ENCODE assay signal across 8 cellular contexts in the genomic region with DNA sequence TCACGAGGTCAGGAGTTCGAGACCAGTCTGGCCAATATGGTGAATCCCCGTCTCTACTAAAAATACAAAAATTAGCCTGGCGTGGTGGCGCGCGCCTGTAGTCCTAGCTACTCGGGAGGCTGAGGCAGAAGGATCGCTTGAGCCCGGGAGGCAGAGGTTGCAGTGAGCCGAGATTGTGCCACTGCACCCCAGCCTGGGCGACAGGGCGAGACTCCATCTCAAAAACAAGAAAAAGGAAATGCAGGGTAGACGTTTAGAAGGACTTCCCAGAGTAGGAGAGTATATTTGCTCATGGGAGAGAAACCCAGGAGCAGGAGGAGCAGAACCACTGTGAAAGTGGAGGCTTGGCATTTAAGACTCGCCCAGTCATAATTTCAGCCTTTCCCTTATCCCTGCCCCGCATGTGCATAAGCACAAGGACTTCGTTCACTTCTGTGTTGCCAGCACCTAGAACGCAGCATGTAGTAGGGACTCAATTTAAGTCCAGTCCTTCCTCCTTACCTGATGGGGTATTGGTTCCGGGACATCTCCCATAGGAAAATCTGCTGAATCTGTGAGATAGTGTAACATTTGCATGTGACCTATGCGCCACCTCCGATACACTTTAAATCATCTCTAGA. TPM values are rescaled to one million over a fixed set of nuclear protein-coding genes. Genes with fewer than 3 reads are reported as not detected.
DNase-seq lines count a peak whose midpoint lies in the region; ATAC-seq and TF ChIP-seq lines count a peak whose summit lies in the region.

No MANE protein-coding gene starts in this region.

- ATAC-seq in Right ventricle myocardium inferior (no peak), naive B cell (ENCODE audit: low read depth in 2 of 2) (no peak), HG03095 (IDR thresholded peaks at IDR 0.05; ENCODE audit: unreplicated experiment) (no peak)

- BruUV-seq in MCF 10A (replicated peaks; lab: Mats Ljungman, UMichigan), result TSS peak; percentile 9

- no peaks in the 10 kb centered on the region for H3K27me3 Mint-ChIP-seq in MCF 10A (ENCODE audit: insufficient read depth, unreplicated experiment)
- H3K27me3 Mint-ChIP-seq in naive B cell, result no peaks in the 10 kb centered on the region

- TF ChIP-seq POLR2A in vagina (IDR thresholded peaks at IDR 0.05), result no peak

- DNase-seq in right atrium auricular region (ENCODE audit: low spot score), result no peak
- DNase-seq in Right ventricle myocardium inferior (ENCODE audit: missing footprints), result no peak
- DNase-seq in MCF 10A (ENCODE audit: unreplicated experiment), result no peak
- DNase-seq in naive B cell, result no peak
- no peak for DNase-seq in vagina (ENCODE audit: extremely low spot score in 2 of 2)
- DNase-seq in dermis blood vessel endothelial cell, result no peak
- no peak for DNase-seq in ureter (ENCODE audit: low spot score)

- no peaks in the 10 kb centered on the region for H3K36me3 ChIP-seq in right atrium auricular region
- H3K36me3 ChIP-seq in vagina, result no peaks in the 10 kb centered on the region

- H3K4me3 Mint-ChIP-seq in MCF 10A (ENCODE audit: unreplicated experiment) (peak overlapping the region; percentile 62), naive B cell (peak overlapping the region; percentile 72 to 90 (median 83))

- CTCF ChIA-PET in MCF 10A (lab: Yijun Ruan, JAX), result interaction anchor here (0.8 to 5.9 kb wide), 4 partner anchors 46 to 120 kb away, joined by 3 to 79 read pairs (median 6); no protein-coding TSS in a partner anchor

- H3K27ac Mint-ChIP-seq in MCF 10A (ENCODE audit: low read depth, unreplicated experiment) (peak overlapping the region; percentile 97), naive B cell (peak overlapping the region; percentile 99 to 100 (median 100))

- H3K27me3 ChIP-seq in right atrium auricular region, result no peaks in the 10 kb centered on the region
- no peaks in the 10 kb centered on the region for H3K27me3 ChIP-seq in vagina

- peak overlapping the region in 1 of 2 donors; percentile 47 for H3K4me3 ChIP-seq in right atrium auricular region
- H3K4me3 ChIP-seq in vagina, result peak overlapping the region; percentile 30 to 41

- H3K9me3 Mint-ChIP-seq in MCF 10A (ENCODE audit: unreplicated experiment) (no peaks in the 10 kb centered on the region), naive B cell (no peaks in the 10 kb centered on the region)

- H3K27ac ChIP-seq in right atrium auricular region, result peak overlapping the region; percentile 100
- peak overlapping the region; percentile 99 for H3K27ac ChIP-seq in vagina

- peaks cover 0 to 73% of the 10 kb centered on the region in 2 donors for H3K4me1 ChIP-seq in right atrium auricular region
- peaks cover 74% of the 10 kb centered on the region for H3K4me1 ChIP-seq in vagina

- H3K4me1 Mint-ChIP-seq in MCF 10A (ENCODE audit: insufficient read depth, unreplicated experiment) (peaks cover 63% of the 10 kb centered on the region), naive B cell (peaks cover 33 to 58% (median 36%) of the 10 kb centered on the region in 3 donors)

- TF ChIP-seq CTCF in right atrium auricular region (IDR thresholded peaks at IDR 0.05) (no peak), MCF 10A (IDR thresholded peaks at IDR 0.05; ENCODE audit: unreplicated experiment) (no peak), vagina (IDR thresholded peaks at IDR 0.05) (no peak)

- H3K36me3 Mint-ChIP-seq in MCF 10A (ENCODE audit: insufficient read depth, unreplicated experiment), result peaks cover 14% of the 10 kb centered on the region
- H3K36me3 Mint-ChIP-seq in naive B cell, result no peaks in the 10 kb centered on the region

- intact Hi-C loops in Right ventricle myocardium inferior (cut with DNase I) (loop anchor here (2.0 to 5.0 kb wide), 3 partner anchors 87 to 155 kb away; a partner anchor contains a TSS), MCF 10A (cut with micrococcal nuclease) (loop anchor here (1.0 to 10.0 kb wide), 4 partner anchors 48 to 239 kb away; a partner anchor contains a TSS), vagina (cut with DNase I) (no loop called here)

- POLR2A ChIA-PET in MCF 10A (lab: Yijun Ruan, JAX), result interaction anchor here (0.5 to 11.2 kb wide), 10 partner anchors 7 to 246 kb away, joined by 3 to 549 read pairs (median 5); a partner anchor contains a TSS

- H3K9me3 ChIP-seq in right atrium auricular region (no peaks in the 10 kb centered on the region), vagina (no peaks in the 10 kb centered on the region)

RNA-seq across cellular contexts. Expression of a gene that starts 5.2 kb away (rescaled TPM):
- total RNA-seq in right atrium auricular region (100 to 1,000 TPM in 1 of 2 donors, 10 to 100 TPM in 1; 80.1 to 104 TPM), Right ventricle myocardium inferior (99.7 TPM), MCF 10A (2022) (113 and 131 TPM in 2 replicates), vagina (33.9 TPM), dermis blood vessel endothelial cell (10.7 and 11.6 TPM in 2 replicates), ureter (55.3 TPM)
- polyA plus RNA-seq in naive B cell (ENCODE audit: low read depth in 6 of 6), result 10 to 100 TPM in 3 of 6 donors, 1 to 10 TPM in 3; 6.9 to 15.8 (median 9.1) TPM
